Comparison of ENCODE assay signal across 17 cellular contexts in genomic region chr10:53315709-53316108, GRCh38.
DNase-seq lines count a peak whose midpoint lies in the region; ATAC-seq and TF ChIP-seq lines count a peak whose summit lies in the region.
"Had no signal": no experiment of that assay in that cellular context is flagged by ENCODE, and none has a peak within 500 bp of the region (broad histone marks: within the 10 kb centered on the region; RNA-seq: fewer than 3 reads in every experiment).

No MANE protein-coding gene starts in this region.

- H3K4me3 Mint-ChIP-seq in activated T-helper 2 cell treated with anti-CD3 and anti-CD28 coated beads, Interferon-gamma antibody, Interleukin-2, Interleukin-4, amounts not matched to agents 10 μg/mL and 5 μg/mL and 100 μg/mL, durations not matched to agents 14 hours and 24 hours and 36 hours (ENCODE audit: low read depth): no peak overlapping the region
- H3K4me3 Mint-ChIP-seq: dendritic cell treated with granulocyte-macrophage colony-stimulating factor and Interleukin-4, amounts not matched to agents 40 ng/mL and 50 ng/mL, for 4 days; natural killer cell had no signal

- intact Hi-C loops in activated T-helper 2 cell treated with anti-CD3 and anti-CD28 coated beads, Interferon-gamma antibody, Interleukin-2, Interleukin-4, amounts not matched to agents 10 μg/mL and 5 μg/mL and 100 μg/mL, durations not matched to agents 14 hours and 24 hours and 36 hours (cut with micrococcal nuclease): no loop called here

- H3K4me3 ChIP-seq in adipocyte (ENCODE audit: low read length) (no peak overlapping the region), fibroblast of the aortic adventitia (ENCODE audit: low read depth, low read length) (no peak overlapping the region)
- H3K4me3 ChIP-seq: BLaER1 treated with 17β-estradiol and CSF1 and Interleukin-3, amounts not matched to agents 10 nM and 100 nM; esophagus squamous epithelium had no signal

- H3K27me3 Mint-ChIP-seq in activated T-helper 2 cell treated with anti-CD3 and anti-CD28 coated beads, Interferon-gamma antibody, Interleukin-2, Interleukin-4, amounts not matched to agents 10 μg/mL and 5 μg/mL and 100 μg/mL, durations not matched to agents 14 hours and 24 hours and 36 hours (ENCODE audit: low read depth): no peaks in the 10 kb centered on the region
- H3K27me3 Mint-ChIP-seq: dendritic cell treated with granulocyte-macrophage colony-stimulating factor and Interleukin-4, amounts not matched to agents 40 ng/mL and 50 ng/mL, for 4 days had no signal

- no peak overlapping the region for H3K9ac ChIP-seq in adipocyte (ENCODE audit: low read length)
- H3K9ac ChIP-seq: BLaER1 treated with 17β-estradiol and CSF1 and Interleukin-3, amounts not matched to agents 10 nM and 100 nM had no signal

- no peaks in the 10 kb centered on the region for H3K9me3 ChIP-seq in adipocyte (ENCODE audit: control insufficient read depth, low read length)
- H3K9me3 ChIP-seq: BLaER1 treated with 17β-estradiol and CSF1 and Interleukin-3, amounts not matched to agents 10 nM and 100 nM; esophagus squamous epithelium had no signal

- no peak for TF ChIP-seq CTCF in fibroblast of the aortic adventitia (IDR thresholded peaks at IDR 0.05; ENCODE audit: insufficient read depth, low read length)

- H3K9me3 Mint-ChIP-seq in activated T-helper 2 cell treated with anti-CD3 and anti-CD28 coated beads, Interferon-gamma antibody, Interleukin-2, Interleukin-4, amounts not matched to agents 10 μg/mL and 5 μg/mL and 100 μg/mL, durations not matched to agents 14 hours and 24 hours and 36 hours: peaks cover 4% of the 10 kb centered on the region
- H3K9me3 Mint-ChIP-seq: dendritic cell treated with granulocyte-macrophage colony-stimulating factor and Interleukin-4, amounts not matched to agents 40 ng/mL and 50 ng/mL, for 4 days had no signal

- H3K4me1 Mint-ChIP-seq in activated T-helper 2 cell treated with anti-CD3 and anti-CD28 coated beads, Interferon-gamma antibody, Interleukin-2, Interleukin-4, amounts not matched to agents 10 μg/mL and 5 μg/mL and 100 μg/mL, durations not matched to agents 14 hours and 24 hours and 36 hours (ENCODE audit: low read depth): no peaks in the 10 kb centered on the region
- H3K4me1 Mint-ChIP-seq: natural killer cell had no signal

- no peaks in the 10 kb centered on the region for H3K36me3 Mint-ChIP-seq in activated T-helper 2 cell treated with anti-CD3 and anti-CD28 coated beads, Interferon-gamma antibody, Interleukin-2, Interleukin-4, amounts not matched to agents 10 μg/mL and 5 μg/mL and 100 μg/mL, durations not matched to agents 14 hours and 24 hours and 36 hours (ENCODE audit: low read depth)
- H3K36me3 Mint-ChIP-seq: natural killer cell had no signal

- no peak for ATAC-seq in HG03108 (IDR thresholded peaks at IDR 0.05; ENCODE audit: unreplicated experiment)
- ATAC-seq: natural killer cell had no signal

- DNase-seq in DMS53 (lab: John Stamatoyannopoulos, UW) (peak; percentile 31), DMS53 treated with DMSO at 0.1 percent for 48 hours (lab: John Stamatoyannopoulos, UW; ENCODE audit: unreplicated experiment) (no peak), adipocyte (ENCODE audit: low read depth) (peak; percentile 17), fibroblast of the aortic adventitia (ENCODE audit: low read depth) (peak; percentile 31), smooth muscle cell of the brain vasculature (ENCODE audit: low read depth, low spot score) (peak; percentile 13), NOMO-1 treated with DMSO at 0.1 percent for 48 hours (lab: John Stamatoyannopoulos, UW; ENCODE audit: unreplicated experiment) (no peak)
- no peak for DNase-seq in activated T-helper 2 cell treated with anti-CD3 and anti-CD28 coated beads, Interferon-gamma antibody, Interleukin-2, Interleukin-4, amounts not matched to agents 10 μg/mL and 5 μg/mL and 100 μg/mL, durations not matched to agents 14 hours and 24 hours and 36 hours (ENCODE audit: low spot score)
- DNase-seq: activated CD8-positive, alpha-beta memory T cell treated with anti-CD3 and anti-CD28 coated beads for 24 hours; amygdala; DMS79; esophagus squamous epithelium; natural killer cell; NCI-H2029; NCI-H526 had no signal

- no peak overlapping the region for H3K27ac Mint-ChIP-seq in activated T-helper 2 cell treated with anti-CD3 and anti-CD28 coated beads, Interferon-gamma antibody, Interleukin-2, Interleukin-4, amounts not matched to agents 10 μg/mL and 5 μg/mL and 100 μg/mL, durations not matched to agents 14 hours and 24 hours and 36 hours
- H3K27ac Mint-ChIP-seq: dendritic cell treated with granulocyte-macrophage colony-stimulating factor and Interleukin-4, amounts not matched to agents 40 ng/mL and 50 ng/mL, for 4 days; natural killer cell had no signal

- H3K36me3 ChIP-seq in adipocyte (ENCODE audit: control insufficient read depth, insufficient read depth, low read length, severe bottlenecking): no peaks in the 10 kb centered on the region
- H3K36me3 ChIP-seq: BLaER1 treated with 17β-estradiol and CSF1 and Interleukin-3, amounts not matched to agents 10 nM and 100 nM; esophagus squamous epithelium had no signal

- H3K27me3 ChIP-seq in adipocyte (replicated peaks; ENCODE audit: control insufficient read depth, insufficient read depth, low read length): no peaks in the 10 kb centered on the region
- H3K27me3 ChIP-seq: BLaER1 treated with 17β-estradiol and CSF1 and Interleukin-3, amounts not matched to agents 10 nM and 100 nM; esophagus squamous epithelium had no signal

- H3K4me1 ChIP-seq in adipocyte (ENCODE audit: control insufficient read depth, insufficient read depth, low read length): peaks cover 6% of the 10 kb centered on the region
- H3K4me1 ChIP-seq: BLaER1 treated with 17β-estradiol and CSF1 and Interleukin-3, amounts not matched to agents 10 nM and 100 nM; esophagus squamous epithelium had no signal

Comparison
In these comparisons a context has a peak if more than half of its experiments do, and no peak if none do; other contexts are left out.
1. DNase-seq: peak in DMS53 (single experiment), adipocyte (single experiment), fibroblast of the aortic adventitia (single experiment) and smooth muscle cell of the brain vasculature (single experiment); none in DMS53 treated with DMSO at 0.1 percent for 48 hours (single experiment), NOMO-1 treated with DMSO at 0.1 percent for 48 hours (single experiment) and activated T-helper 2 cell treated with anti-CD3 and anti-CD28 coated beads, Interferon-gamma antibody, Interleukin-2, Interleukin-4, amounts not matched to agents 10 μg/mL and 5 μg/mL and 100 μg/mL, durations not matched to agents 14 hours and 24 hours and 36 hours (single experiment).